Comparison of ENCODE assay signal across 11 cellular contexts in the genomic region with DNA sequence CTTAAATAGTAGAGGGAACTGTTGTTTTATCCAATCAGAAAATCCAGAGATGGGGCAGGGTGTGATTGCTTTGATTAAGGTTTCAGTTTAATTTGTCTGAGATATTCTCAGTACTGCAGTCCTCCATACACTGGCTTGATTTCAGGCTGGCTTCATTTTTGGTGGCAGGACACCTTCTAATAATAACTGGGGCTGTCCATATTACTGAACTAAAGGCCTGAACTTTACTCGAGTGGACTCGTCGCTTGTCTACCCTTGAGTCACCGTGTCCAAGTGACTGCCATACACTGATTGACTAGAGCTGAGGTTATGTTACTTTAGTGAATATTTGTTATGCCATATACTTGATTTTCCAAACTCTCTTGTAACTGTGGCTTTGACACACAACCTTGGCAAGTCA.
"Had no signal": no experiment of that assay in that cellular context is flagged by ENCODE, and none has a peak within 500 bp of the region (broad histone marks: within the 10 kb centered on the region; RNA-seq: fewer than 3 reads in every experiment).

No MANE protein-coding gene starts in this region.

- DNase-seq: GM23248, GOT3, H7, H9, HCEC 1CT, HFFc6 had no signal

- H3K4me1 ChIP-seq: HAP-1 had no signal

- H3K4me2 ChIP-seq: GM23338 had no signal

- FAIRE-seq: H1, H54 had no signal

- H3K4me3 ChIP-seq: GM23248, GM23338, HAP-1 had no signal

- H3K9me3 ChIP-seq: HAP-1 had no signal

- H2AFZ ChIP-seq: GM23248, GM23338 had no signal

- H3K27ac ChIP-seq: GM23248 had no signal

- H3K36me3 ChIP-seq: HAP-1 had no signal

- H3K9ac ChIP-seq: GM23248 had no signal

- ATAC-seq: GM23338, HCT116 had no signal
